ENCODE assay signal across 8 cellular contexts in the genomic region with DNA sequence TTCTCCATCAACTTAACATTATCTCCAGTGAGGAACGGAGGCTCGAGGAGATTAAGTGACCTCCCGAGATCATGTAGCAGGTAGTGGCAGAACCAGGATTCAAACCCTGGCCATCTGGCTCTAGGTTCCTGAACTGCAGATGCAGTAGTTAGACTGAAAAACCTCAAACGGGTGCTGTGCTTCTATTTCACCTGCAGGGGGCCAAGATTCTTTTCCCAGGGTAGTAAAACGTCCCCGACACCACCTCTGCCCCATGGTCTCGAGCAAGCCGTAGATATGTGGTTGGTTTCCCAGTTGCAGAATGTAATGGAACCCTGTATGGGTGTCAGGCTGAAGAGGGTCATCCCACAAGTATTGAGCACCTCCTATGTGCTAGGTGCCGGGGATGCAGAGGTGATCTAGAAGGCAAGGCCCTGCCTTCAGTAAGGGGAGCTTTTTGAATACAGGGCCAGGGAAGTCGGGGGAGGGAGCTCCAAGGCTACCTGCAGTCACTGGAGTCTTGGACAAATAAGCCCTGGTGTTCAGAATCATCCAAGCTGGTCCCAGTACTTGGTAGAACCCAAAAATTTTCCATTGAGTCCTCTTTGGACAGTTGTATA.
DNase-seq lines count a peak whose midpoint lies in the region; ATAC-seq, FAIRE-seq and TF ChIP-seq lines count a peak whose summit lies in the region.

No MANE protein-coding gene starts in this region.

- peak in 1 of 2 experiments; percentile 38 for DNase-seq in A549 (ENCODE audit: low read depth in 1 of 2, low spot score in 1 of 2)
- peak; percentile 48 for DNase-seq in ELR (ENCODE audit: low read depth)
- no peak for DNase-seq in Panc1 (ENCODE audit: low read depth, low spot score)
- no peak for DNase-seq in fibroblast of mammary gland (ENCODE audit: low read depth)
- DNase-seq in inferior parietal cortex (ENCODE audit: extremely low spot score): no peak
- DNase-seq in SKM-1 treated with dmso at 0.1 percent for 144 hours (lab: John Stamatoyannopoulos, UW; ENCODE audit: unreplicated experiment): no peak
- DNase-seq in SK-N-DZ (ENCODE audit: low spot score): no peak

- CTCF ChIA-PET in A549 (lab: Yijun Ruan, JAX) (interaction anchor here (0.7 to 1.8 kb wide), 8 partner anchors 8 to 272 kb away, joined by 3 to 8 read pairs (median 3); no protein-coding TSS in a partner anchor), Panc1 (lab: Charles Lee) (interaction anchor here (0.6 kb wide), 2 partner anchors 242 to 273 kb away, joined by 3 read pairs; no protein-coding TSS in a partner anchor)

- no peaks in the 10 kb centered on the region; the same call in 1 of the 2 replicates for H3K27me3 ChIP-seq in Panc1 (ENCODE audit: control insufficient read depth, insufficient read depth, low read length)

- ATAC-seq in A549 (peak in 1 of 2 experiments; percentile 74; a peak in 3 of 6 replicates), Panc1 (peak; percentile 79), GM19467 (IDR thresholded peaks at IDR 0.05; ENCODE audit: unreplicated experiment) (no peak)

- H3K9me3 ChIP-seq in A549: no peaks in the 10 kb centered on the region
- no peaks in the 10 kb centered on the region for H3K9me3 ChIP-seq in Panc1 (ENCODE audit: control insufficient read depth, insufficient read depth, low read depth, low read length)

- H3K27ac ChIP-seq in A549: no peak overlapping the region
- H3K27ac ChIP-seq in Panc1 (ENCODE audit: low read length): no peak overlapping the region

- TF ChIP-seq RAD21 in A549 (conservative IDR thresholded peaks at IDR 0.05 in 1 of 2, IDR thresholded peaks at IDR 0.05 in 1 of 2): peak in 1 of 2 experiments; percentile 35; a peak in 1 of 5 replicates

- H3K4me2 ChIP-seq in A549: no peak overlapping the region

- TF ChIP-seq EP300 in A549 (IDR thresholded peaks at IDR 0.05): no peak

- TF ChIP-seq CTCF in A549 (IDR thresholded peaks at IDR 0.05) (peak; percentile 11; the same call in 1 of the 3 replicates), Panc1 (IDR thresholded peaks at IDR 0.05) (peak; percentile 69), fibroblast of mammary gland (conservative IDR thresholded peaks at IDR 0.05; ENCODE audit: control insufficient read depth, insufficient read depth, low read depth, low read length) (peak; percentile 40)

- intact Hi-C loops in Panc1 (cut with micrococcal nuclease; ENCODE audit: unreplicated experiment): no loop called here

- H3K4me1 ChIP-seq in A549 (peaks cover 12% of the 10 kb centered on the region; the same call in 1 of the 3 replicates), Panc1 (ENCODE audit: control insufficient read depth, insufficient read depth, low read length) (no peaks in the 10 kb centered on the region)

- WGBS in A549 (ENCODE audit: missing lambda C conversion rate): 73% methylated on average over 10 of the region's 10 CpGs

- POLR2A ChIA-PET in A549 (lab: Yijun Ruan, JAX): no interaction called here
- POLR2A ChIA-PET in Panc1 (lab: Charles Lee): no interaction called here

- in situ Hi-C loops in Panc1 (cut with HindIII; ENCODE audit: low pct_unique_long_range_greater_than_20kb, low sequenced_read_pairs): no loop called here

- no peak for FAIRE-seq in A549 (lab: Jason Lieb, UNC)

- no peak overlapping the region for H3K4me3 ChIP-seq in A549
- H3K4me3 ChIP-seq in Panc1 (ENCODE audit: low read depth in 2 of 2, low read length in 2 of 2): no peak overlapping the region
- H3K4me3 ChIP-seq in fibroblast of mammary gland (ENCODE audit: control insufficient read depth, low read depth, low read length): no peak overlapping the region

- no TSS peak for BruUV-seq in Panc1 (replicated peaks; lab: Mats Ljungman, UMichigan)

- TF ChIP-seq POLR2A in A549 (IDR thresholded peaks at IDR 0.05; ENCODE audit: low read length): no peak

- no peaks in the 10 kb centered on the region for H3K36me3 ChIP-seq in Panc1 (ENCODE audit: control insufficient read depth, insufficient read depth, low read length)

TF ChIP-seq in A549, 52 proteins besides CTCF, POLR2A, EP300 and RAD21:
- TF ChIP-seq JUNB (IDR thresholded peaks at IDR 0.05): no peak
- TF ChIP-seq NPAS2 (CRISPR knock-in tag; IDR thresholded peaks at IDR 0.05; ENCODE audit: borderline replicate concordance): no peak
- TF ChIP-seq, protein P1, sequence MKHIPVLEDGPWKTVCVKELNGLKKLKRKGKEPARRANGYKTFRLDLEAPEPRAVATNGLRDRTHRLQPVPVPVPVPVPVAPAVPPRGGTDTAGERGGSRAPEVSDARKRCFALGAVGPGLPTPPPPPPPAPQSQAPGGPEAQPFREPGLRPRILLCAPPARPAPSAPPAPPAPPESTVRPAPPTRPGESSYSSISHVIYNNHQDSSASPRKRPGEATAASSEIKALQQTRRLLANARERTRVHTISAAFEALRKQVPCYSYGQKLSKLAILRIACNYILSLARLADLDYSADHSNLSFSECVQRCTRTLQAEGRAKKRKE (CRISPR knock-in tag; IDR thresholded peaks at IDR 0.05; ENCODE audit: low read depth): no peak
- TF ChIP-seq TP53 (CRISPR knock-in tag; IDR thresholded peaks at IDR 0.05): no peak
- TF ChIP-seq POLR2AphosphoS2 (conservative IDR thresholded peaks at IDR 0.05; ENCODE audit: low read length): no peak
- no peak for TF ChIP-seq ZNF302 (CRISPR knock-in tag; IDR thresholded peaks at IDR 0.05)
- TF ChIP-seq EHF (CRISPR knock-in tag; IDR thresholded peaks at IDR 0.05): no peak
- TF ChIP-seq, protein P2, sequence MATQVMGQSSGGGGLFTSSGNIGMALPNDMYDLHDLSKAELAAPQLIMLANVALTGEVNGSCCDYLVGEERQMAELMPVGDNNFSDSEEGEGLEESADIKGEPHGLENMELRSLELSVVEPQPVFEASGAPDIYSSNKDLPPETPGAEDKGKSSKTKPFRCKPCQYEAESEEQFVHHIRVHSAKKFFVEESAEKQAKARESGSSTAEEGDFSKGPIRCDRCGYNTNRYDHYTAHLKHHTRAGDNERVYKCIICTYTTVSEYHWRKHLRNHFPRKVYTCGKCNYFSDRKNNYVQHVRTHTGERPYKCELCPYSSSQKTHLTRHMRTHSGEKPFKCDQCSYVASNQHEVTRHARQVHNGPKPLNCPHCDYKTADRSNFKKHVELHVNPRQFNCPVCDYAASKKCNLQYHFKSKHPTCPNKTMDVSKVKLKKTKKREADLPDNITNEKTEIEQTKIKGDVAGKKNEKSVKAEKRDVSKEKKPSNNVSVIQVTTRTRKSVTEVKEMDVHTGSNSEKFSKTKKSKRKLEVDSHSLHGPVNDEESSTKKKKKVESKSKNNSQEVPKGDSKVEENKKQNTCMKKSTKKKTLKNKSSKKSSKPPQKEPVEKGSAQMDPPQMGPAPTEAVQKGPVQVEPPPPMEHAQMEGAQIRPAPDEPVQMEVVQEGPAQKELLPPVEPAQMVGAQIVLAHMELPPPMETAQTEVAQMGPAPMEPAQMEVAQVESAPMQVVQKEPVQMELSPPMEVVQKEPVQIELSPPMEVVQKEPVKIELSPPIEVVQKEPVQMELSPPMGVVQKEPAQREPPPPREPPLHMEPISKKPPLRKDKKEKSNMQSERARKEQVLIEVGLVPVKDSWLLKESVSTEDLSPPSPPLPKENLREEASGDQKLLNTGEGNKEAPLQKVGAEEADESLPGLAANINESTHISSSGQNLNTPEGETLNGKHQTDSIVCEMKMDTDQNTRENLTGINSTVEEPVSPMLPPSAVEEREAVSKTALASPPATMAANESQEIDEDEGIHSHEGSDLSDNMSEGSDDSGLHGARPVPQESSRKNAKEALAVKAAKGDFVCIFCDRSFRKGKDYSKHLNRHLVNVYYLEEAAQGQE (IDR thresholded peaks at IDR 0.05): no peak
- TF ChIP-seq CBX8 (IDR thresholded peaks at IDR 0.05): no peak
- TF ChIP-seq HOXB13 (CRISPR knock-in tag; IDR thresholded peaks at IDR 0.05; ENCODE audit: low read depth): no peak
- no peak for TF ChIP-seq MAFK (IDR thresholded peaks at IDR 0.05; ENCODE audit: partially characterized antibody)
- no peak for TF ChIP-seq FOSL2 (IDR thresholded peaks at IDR 0.05)
- TF ChIP-seq FOSL2 (CRISPR knock-in tag; IDR thresholded peaks at IDR 0.05): no peak
- no peak for TF ChIP-seq NR3C1 (IDR thresholded peaks at IDR 0.05)
- no peak for TF ChIP-seq HOXA7 (CRISPR knock-in tag; IDR thresholded peaks at IDR 0.05)
- TF ChIP-seq CBX2 (IDR thresholded peaks at IDR 0.05; ENCODE audit: borderline replicate concordance, low read depth): no peak
- TF ChIP-seq CHD2 (IDR thresholded peaks at IDR 0.05; ENCODE audit: low read length, partially characterized antibody): no peak
- no peak for TF ChIP-seq PBX3 (IDR thresholded peaks at IDR 0.05)
- TF ChIP-seq HDAC2 (IDR thresholded peaks at IDR 0.05): no peak
- TF ChIP-seq, protein P3, sequence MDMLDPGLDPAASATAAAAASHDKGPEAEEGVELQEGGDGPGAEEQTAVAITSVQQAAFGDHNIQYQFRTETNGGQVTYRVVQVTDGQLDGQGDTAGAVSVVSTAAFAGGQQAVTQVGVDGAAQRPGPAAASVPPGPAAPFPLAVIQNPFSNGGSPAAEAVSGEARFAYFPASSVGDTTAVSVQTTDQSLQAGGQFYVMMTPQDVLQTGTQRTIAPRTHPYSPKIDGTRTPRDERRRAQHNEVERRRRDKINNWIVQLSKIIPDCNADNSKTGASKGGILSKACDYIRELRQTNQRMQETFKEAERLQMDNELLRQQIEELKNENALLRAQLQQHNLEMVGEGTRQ (IDR thresholded peaks at IDR 0.05): no peak
- no peak for TF ChIP-seq ZSCAN20 (CRISPR knock-in tag; IDR thresholded peaks at IDR 0.05)

Comparison
In these comparisons a context has a peak if more than half of its experiments do, and no peak if none do; other contexts are left out.
1. CTCF ChIP-seq: peak in every context shown above with its lines; median percentile 69 in Panc1; 40 in fibroblast of mammary gland; 11 in A549.